ENCODE assay signal across 1 cellular context in the genomic region with DNA sequence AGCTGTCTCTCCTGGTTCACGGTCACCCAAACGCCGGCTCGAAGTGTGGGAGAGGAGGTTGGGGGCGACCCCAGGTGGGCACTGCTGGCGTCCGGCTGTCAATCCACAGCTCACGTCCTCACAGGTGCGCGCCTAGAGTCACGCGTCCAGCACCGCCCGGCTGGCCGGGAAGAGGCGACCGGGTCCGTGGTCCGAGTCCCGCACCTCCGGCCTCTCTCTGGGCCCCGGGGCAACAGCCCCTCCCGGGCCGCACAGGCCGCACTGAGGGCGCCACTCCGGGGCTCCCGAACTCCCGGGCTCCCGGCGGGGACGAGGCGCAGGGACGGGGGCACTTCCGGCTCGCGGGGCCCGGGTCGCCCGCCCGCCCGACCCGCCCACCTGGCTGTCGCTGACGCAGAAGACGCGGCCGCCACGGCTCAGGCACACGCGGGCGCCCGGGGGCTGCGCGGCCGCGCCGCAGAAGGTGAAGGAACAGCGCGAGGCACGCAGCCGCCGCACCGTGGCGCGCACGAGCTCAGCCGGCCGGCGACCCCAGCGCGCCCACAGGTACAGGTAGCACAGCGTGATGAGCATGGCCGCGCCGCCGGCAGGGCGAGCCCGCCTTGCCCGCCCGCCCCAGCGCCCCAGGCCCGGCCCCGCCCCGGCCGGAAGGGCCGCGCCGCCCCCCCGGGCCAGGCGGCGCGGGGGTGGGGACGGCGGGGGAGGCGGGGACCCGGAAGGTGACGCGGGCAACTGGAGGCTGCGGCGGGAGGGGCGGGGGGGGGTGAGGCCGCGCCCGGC.
A peak's percentile ranks its signal among the peaks of the same experiment; 100 is the strongest.
TF ChIP-seq lines count a peak whose summit lies in the region.

A gene (minus strand): TSS at position 604 of the 780 bp plus-strand sequence. CDS start 31 bp downstream, at position 573.

TF ChIP-seq in HepG2, 621 proteins besides CTCF, POLR2A, EP300 and RAD21 (continued from another document):
- TF ChIP-seq TBX2 (CRISPR knock-in tag; IDR thresholded peaks at IDR 0.05; ENCODE audit: borderline replicate concordance), result peak; percentile 58; the same call in 1 of the 2 replicates
- peak; percentile 27; the same call in 1 of the 2 replicates for TF ChIP-seq PHF21A (CRISPR knock-in tag; IDR thresholded peaks at IDR 0.05)
- peak; percentile 36; the same call in 1 of the 2 replicates for TF ChIP-seq ARNT2 (CRISPR knock-in tag; IDR thresholded peaks at IDR 0.05; ENCODE audit: low read depth)
- TF ChIP-seq ZNF619 (CRISPR knock-in tag; IDR thresholded peaks at IDR 0.05), result 0 out of 2 replicates have a peak, but pooled peaks have one; percentile 36
- TF ChIP-seq, protein P1, sequence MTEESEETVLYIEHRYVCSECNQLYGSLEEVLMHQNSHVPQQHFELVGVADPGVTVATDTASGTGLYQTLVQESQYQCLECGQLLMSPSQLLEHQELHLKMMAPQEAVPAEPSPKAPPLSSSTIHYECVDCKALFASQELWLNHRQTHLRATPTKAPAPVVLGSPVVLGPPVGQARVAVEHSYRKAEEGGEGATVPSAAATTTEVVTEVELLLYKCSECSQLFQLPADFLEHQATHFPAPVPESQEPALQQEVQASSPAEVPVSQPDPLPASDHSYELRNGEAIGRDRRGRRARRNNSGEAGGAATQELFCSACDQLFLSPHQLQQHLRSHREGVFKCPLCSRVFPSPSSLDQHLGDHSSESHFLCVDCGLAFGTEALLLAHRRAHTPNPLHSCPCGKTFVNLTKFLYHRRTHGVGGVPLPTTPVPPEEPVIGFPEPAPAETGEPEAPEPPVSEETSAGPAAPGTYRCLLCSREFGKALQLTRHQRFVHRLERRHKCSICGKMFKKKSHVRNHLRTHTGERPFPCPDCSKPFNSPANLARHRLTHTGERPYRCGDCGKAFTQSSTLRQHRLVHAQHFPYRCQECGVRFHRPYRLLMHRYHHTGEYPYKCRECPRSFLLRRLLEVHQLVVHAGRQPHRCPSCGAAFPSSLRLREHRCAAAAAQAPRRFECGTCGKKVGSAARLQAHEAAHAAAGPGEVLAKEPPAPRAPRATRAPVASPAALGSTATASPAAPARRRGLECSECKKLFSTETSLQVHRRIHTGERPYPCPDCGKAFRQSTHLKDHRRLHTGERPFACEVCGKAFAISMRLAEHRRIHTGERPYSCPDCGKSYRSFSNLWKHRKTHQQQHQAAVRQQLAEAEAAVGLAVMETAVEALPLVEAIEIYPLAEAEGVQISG (CRISPR knock-in tag; IDR thresholded peaks at IDR 0.05), result peak; percentile 49; the same call in 1 of the 2 replicates
- TF ChIP-seq, protein P2, sequence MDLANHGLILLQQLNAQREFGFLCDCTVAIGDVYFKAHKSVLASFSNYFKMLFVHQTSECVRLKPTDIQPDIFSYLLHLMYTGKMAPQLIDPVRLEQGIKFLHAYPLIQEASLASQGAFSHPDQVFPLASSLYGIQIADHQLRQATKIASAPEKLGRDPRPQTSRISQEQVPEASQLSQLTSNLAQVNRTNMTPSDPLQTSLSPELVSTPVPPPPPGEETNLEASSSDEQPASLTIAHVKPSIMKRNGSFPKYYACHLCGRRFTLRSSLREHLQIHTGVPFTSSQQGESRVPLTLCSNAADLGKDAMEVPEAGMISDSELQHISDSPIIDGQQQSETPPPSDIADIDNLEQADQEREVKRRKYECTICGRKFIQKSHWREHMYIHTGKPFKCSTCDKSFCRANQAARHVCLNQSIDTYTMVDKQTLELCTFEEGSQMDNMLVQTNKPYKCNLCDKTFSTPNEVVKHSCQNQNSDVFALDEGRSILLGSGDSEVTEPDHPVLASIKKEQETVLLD (CRISPR knock-in tag; IDR thresholded peaks at IDR 0.05; ENCODE audit: low read depth), result peak; percentile 57; the same call in 1 of the 2 replicates
- no peak for TF ChIP-seq KAT2B (IDR thresholded peaks at IDR 0.05; ENCODE audit: borderline replicate concordance, low read depth, low read length)
- TF ChIP-seq FOXA1 (IDR thresholded peaks at IDR 0.05), result no peak
- no peak for TF ChIP-seq FOXA1 (CRISPR knock-in tag; IDR thresholded peaks at IDR 0.05)
- TF ChIP-seq FOXP1 (IDR thresholded peaks at IDR 0.05), result no peak
- no peak for TF ChIP-seq FOXP1 (CRISPR knock-in tag; IDR thresholded peaks at IDR 0.05)
- no peak for TF ChIP-seq HMG20A (CRISPR knock-in tag; IDR thresholded peaks at IDR 0.05; ENCODE audit: borderline replicate concordance)
- peak; percentile 67; the same call in 1 of the 2 replicates for TF ChIP-seq KLF6 (CRISPR knock-in tag; IDR thresholded peaks at IDR 0.05)
- TF ChIP-seq, protein P3, sequence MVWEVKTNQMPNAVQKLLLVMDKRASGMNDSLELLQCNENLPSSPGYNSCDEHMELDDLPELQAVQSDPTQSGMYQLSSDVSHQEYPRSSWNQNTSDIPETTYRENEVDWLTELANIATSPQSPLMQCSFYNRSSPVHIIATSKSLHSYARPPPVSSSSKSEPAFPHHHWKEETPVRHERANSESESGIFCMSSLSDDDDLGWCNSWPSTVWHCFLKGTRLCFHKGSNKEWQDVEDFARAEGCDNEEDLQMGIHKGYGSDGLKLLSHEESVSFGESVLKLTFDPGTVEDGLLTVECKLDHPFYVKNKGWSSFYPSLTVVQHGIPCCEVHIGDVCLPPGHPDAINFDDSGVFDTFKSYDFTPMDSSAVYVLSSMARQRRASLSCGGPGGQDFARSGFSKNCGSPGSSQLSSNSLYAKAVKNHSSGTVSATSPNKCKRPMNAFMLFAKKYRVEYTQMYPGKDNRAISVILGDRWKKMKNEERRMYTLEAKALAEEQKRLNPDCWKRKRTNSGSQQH (CRISPR knock-in tag; IDR thresholded peaks at IDR 0.05; ENCODE audit: low read depth), result peak; percentile 21; the same call in 1 of the 2 replicates
- peak; percentile 68; the same call in 1 of the 2 replicates for TF ChIP-seq KDM5B (CRISPR knock-in tag; IDR thresholded peaks at IDR 0.05; ENCODE audit: borderline replicate concordance)
- TF ChIP-seq GLI4 (CRISPR knock-in tag; IDR thresholded peaks at IDR 0.05; ENCODE audit: borderline replicate concordance), result no peak
- peak; percentile 72; the same call in 1 of the 2 replicates for TF ChIP-seq ZNF333 (CRISPR knock-in tag; IDR thresholded peaks at IDR 0.05; ENCODE audit: borderline replicate concordance)
